In the genomic region with DNA sequence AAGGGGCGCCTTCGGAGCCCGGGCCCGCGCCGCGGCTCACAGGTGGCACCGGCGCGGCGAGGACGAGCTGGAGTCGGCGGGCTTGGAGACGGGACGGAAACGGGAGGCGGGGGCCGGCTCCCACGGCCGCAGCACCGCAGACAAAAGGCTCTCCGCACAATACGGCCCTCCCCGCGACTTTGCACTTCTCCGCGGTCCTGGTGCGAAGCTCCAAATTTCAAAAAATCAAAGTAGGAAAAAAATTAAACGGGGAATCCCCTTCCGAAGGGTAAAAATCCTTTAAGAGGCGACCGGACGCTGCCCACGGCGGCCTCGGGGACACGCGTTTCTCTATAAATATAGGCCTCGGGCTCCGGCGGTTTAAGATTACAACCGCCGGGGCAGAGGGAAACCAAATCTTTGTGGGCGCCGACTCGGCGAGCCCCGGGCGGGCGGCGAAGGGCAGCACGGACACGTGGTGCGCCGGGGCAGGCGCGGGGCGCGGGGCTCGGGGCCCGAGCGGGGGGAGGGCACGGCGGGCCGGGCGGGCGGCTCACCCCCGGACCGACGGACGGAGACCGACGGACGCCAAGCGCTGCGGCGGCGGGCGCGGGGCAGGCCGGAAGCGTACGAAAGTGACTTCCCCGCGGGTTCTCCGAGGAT, we compare ENCODE assay signal across 8 cellular contexts. TPM values are rescaled to one million over a fixed set of nuclear protein-coding genes. Genes with fewer than 3 reads are reported as not detected.
DNase-seq lines count a peak whose midpoint lies in the region; ATAC-seq, FAIRE-seq and TF ChIP-seq lines count a peak whose summit lies in the region.

No MANE protein-coding gene starts in this region.

- no peak for DNase-seq in A549 (ENCODE audit: low read depth in 1 of 2, low spot score in 1 of 2)
- no peak for DNase-seq in SK-N-MC (ENCODE audit: low read depth, low spot score)
- peak; percentile 32 for DNase-seq in MCF 10A (ENCODE audit: unreplicated experiment)
- DNase-seq in iris pigment epithelial cell (ENCODE audit: low read depth) = peak; percentile 24
- DNase-seq in stimulated activated CD4-positive, alpha-beta T cell treated with anti-CD3 and anti-CD28 coated beads, Interleukin-2, amount 100 ng/mL, for 24 hours = peak; percentile 35 to 37
- no peak for DNase-seq in GM19239 (ENCODE audit: insufficient read length, low spot score)

- TSS peak; percentile 71 for BruUV-seq in MCF 10A (replicated peaks; lab: Mats Ljungman, UMichigan)

- H3K27me3 Mint-ChIP-seq in MCF 10A (ENCODE audit: insufficient read depth, unreplicated experiment) = no peaks in the 10 kb centered on the region

- peak overlapping the region; percentile 89 for H3K4me3 ChIP-seq in A549
- peak overlapping the region; percentile 93 for H3K4me3 ChIP-seq in SK-N-MC

- WGBS in A549 (ENCODE audit: missing lambda C conversion rate) = 2% methylated on average over 37 of the region's 87 CpGs

- no peak for TF ChIP-seq CTCF in A549 (IDR thresholded peaks at IDR 0.05)
- no peak for TF ChIP-seq CTCF in MCF 10A (IDR thresholded peaks at IDR 0.05; ENCODE audit: unreplicated experiment)

- TF ChIP-seq EP300 in A549 (IDR thresholded peaks at IDR 0.05) = no peak

- peaks cover 57% of the 10 kb centered on the region for H3K36me3 Mint-ChIP-seq in MCF 10A (ENCODE audit: insufficient read depth, unreplicated experiment)

- FAIRE-seq in A549 (lab: Jason Lieb, UNC) (no peak), GM19239 (lab: Jason Lieb, UNC) (no peak)

- peak overlapping the region; percentile 88 for H3K27ac Mint-ChIP-seq in MCF 10A (ENCODE audit: low read depth, unreplicated experiment)

- ATAC-seq in A549 = peak; percentile 29 to 57; a peak in 4 of 6 replicates
- peak; percentile 45 for ATAC-seq in GM18867 (IDR thresholded peaks at IDR 0.05; ENCODE audit: unreplicated experiment)
- ATAC-seq in HG03097 (IDR thresholded peaks at IDR 0.05; ENCODE audit: low FRiP score, unreplicated experiment) = peak; percentile 38

- H3K9me3 ChIP-seq in A549 = no peaks in the 10 kb centered on the region
- H3K9me3 ChIP-seq in SK-N-MC (ENCODE audit: low read depth, low read length) = no peaks in the 10 kb centered on the region

- peaks cover 45% of the 10 kb centered on the region for H3K36me3 ChIP-seq in SK-N-MC (ENCODE audit: insufficient read depth, low read length)

- H3K4me2 ChIP-seq in A549 = peak overlapping the region; percentile 96

- peaks cover 16% of the 10 kb centered on the region for H3K4me1 Mint-ChIP-seq in MCF 10A (ENCODE audit: insufficient read depth, unreplicated experiment)

- TF ChIP-seq RAD21 in A549 (conservative IDR thresholded peaks at IDR 0.05 in 1 of 2, IDR thresholded peaks at IDR 0.05 in 1 of 2) = no peak

- H3K9me3 Mint-ChIP-seq in MCF 10A (ENCODE audit: unreplicated experiment) = no peaks in the 10 kb centered on the region

- CTCF ChIA-PET in A549 (lab: Yijun Ruan, JAX) = interaction anchor here (1.0 to 1.4 kb wide), 6 partner anchors 9 to 78 kb away, joined by 3 to 6 read pairs (median 4); no protein-coding TSS in a partner anchor
- CTCF ChIA-PET in MCF 10A (lab: Yijun Ruan, JAX) = interaction anchor here (0.6 to 1.3 kb wide), 4 partner anchors 46 to 473 kb away, joined by 3 to 4 read pairs (median 4); no protein-coding TSS in a partner anchor

- TF ChIP-seq POLR2A in A549 (IDR thresholded peaks at IDR 0.05; ENCODE audit: low read length) = no peak

- peak overlapping the region; percentile 88 for H3K4me3 Mint-ChIP-seq in MCF 10A (ENCODE audit: unreplicated experiment)

- peak overlapping the region; percentile 89 to 100 for H3K27ac ChIP-seq in A549
- H3K27ac ChIP-seq in SK-N-MC = peak overlapping the region; percentile 87

- POLR2A ChIA-PET in A549 (lab: Yijun Ruan, JAX) (interaction anchor here (0.6 to 1.7 kb wide), 5 partner anchors 13 to 184 kb away, joined by 3 to 9 read pairs (median 4); no protein-coding TSS in a partner anchor), MCF 10A (lab: Yijun Ruan, JAX) (interaction anchor here (0.6 to 4.8 kb wide), 11 partner anchors 8 to 655 kb away, joined by 3 to 36 read pairs (median 6); a partner anchor contains a TSS)

- intact Hi-C loops in MCF 10A (cut with micrococcal nuclease) = no loop called here

- H3K9ac ChIP-seq in SK-N-MC (ENCODE audit: insufficient read length) = peak overlapping the region; percentile 99

- peaks cover 23% of the 10 kb centered on the region; the same call in 2 of the 3 replicates for H3K4me1 ChIP-seq in A549

TF ChIP-seq in A549, 52 proteins besides CTCF, POLR2A, EP300 and RAD21:
- TF ChIP-seq ZC3H11A (IDR thresholded peaks at IDR 0.05) = no peak
- TF ChIP-seq NFE2L2 (conservative IDR thresholded peaks at IDR 0.05; ENCODE audit: low read length) = no peak
- no peak for TF ChIP-seq FOXS1 (CRISPR knock-in tag; IDR thresholded peaks at IDR 0.05)
- TF ChIP-seq HOXA7 (CRISPR knock-in tag; IDR thresholded peaks at IDR 0.05) = no peak
- no peak for TF ChIP-seq ZFP36 (IDR thresholded peaks at IDR 0.05; ENCODE audit: borderline replicate concordance, partially characterized antibody)
- TF ChIP-seq ZNF302 (CRISPR knock-in tag; IDR thresholded peaks at IDR 0.05) = no peak
- no peak for TF ChIP-seq ESRRA (IDR thresholded peaks at IDR 0.05; ENCODE audit: borderline replicate concordance, low read length)
- TF ChIP-seq HOXB5 (CRISPR knock-in tag; IDR thresholded peaks at IDR 0.05) = no peak
- no peak for TF ChIP-seq EHF (CRISPR knock-in tag; IDR thresholded peaks at IDR 0.05)
- TF ChIP-seq PHF8 (IDR thresholded peaks at IDR 0.05; ENCODE audit: borderline replicate concordance, low read depth) = no peak
- TF ChIP-seq RARB (CRISPR knock-in tag; IDR thresholded peaks at IDR 0.05) = no peak
- TF ChIP-seq SREBF2 (IDR thresholded peaks at IDR 0.05) = no peak
- TF ChIP-seq SMC3 (IDR thresholded peaks at IDR 0.05) = no peak
- no peak for TF ChIP-seq BHLHE40 (IDR thresholded peaks at IDR 0.05; ENCODE audit: low read depth, low read length)
- TF ChIP-seq, protein P1, sequence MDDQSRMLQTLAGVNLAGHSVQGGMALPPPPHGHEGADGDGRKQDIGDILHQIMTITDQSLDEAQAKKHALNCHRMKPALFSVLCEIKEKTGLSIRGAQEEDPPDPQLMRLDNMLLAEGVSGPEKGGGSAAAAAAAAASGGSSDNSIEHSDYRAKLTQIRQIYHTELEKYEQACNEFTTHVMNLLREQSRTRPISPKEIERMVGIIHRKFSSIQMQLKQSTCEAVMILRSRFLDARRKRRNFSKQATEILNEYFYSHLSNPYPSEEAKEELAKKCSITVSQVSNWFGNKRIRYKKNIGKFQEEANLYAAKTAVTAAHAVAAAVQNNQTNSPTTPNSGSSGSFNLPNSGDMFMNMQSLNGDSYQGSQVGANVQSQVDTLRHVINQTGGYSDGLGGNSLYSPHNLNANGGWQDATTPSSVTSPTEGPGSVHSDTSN (IDR thresholded peaks at IDR 0.05) = no peak

RNA-seq across cellular contexts. Expression of a gene that starts 0.5 kb away (rescaled TPM):
- polyA plus RNA-seq in A549 (2011; rRNA removed) (55.1 and 75.3 TPM in 2 replicates), A549 (2017; fragmentation: RNase III; extraction: RNeasy Plus Mini Kit Qiagen cat#74134 plus additional on column Dnase treatment) (131 to 138 TPM (median 131 TPM) in 3 replicates)
- polyA plus RNA-seq in A549 (2012; cell fraction: cytosol; rRNA removed) = 69.6 and 78.9 TPM in 2 replicates
- polyA plus RNA-seq in A549 (2012; cell fraction: nucleus; rRNA removed) = 217 and 220 TPM in 2 replicates
- 116 and 132 TPM in 2 replicates for polyA minus RNA-seq in A549 (2011; rRNA and poly(A)+ RNA removed)
- 268 and 275 TPM in 2 replicates for total RNA-seq in MCF 10A (2022)

Comparison
In these comparisons a context has a peak if more than half of its experiments do, and no peak if none do; other contexts are left out.
1. DNase-seq: peak in MCF 10A (single experiment), iris pigment epithelial cell (single experiment) and stimulated activated CD4-positive, alpha-beta T cell treated with anti-CD3 and anti-CD28 coated beads, Interleukin-2, amount 100 ng/mL, for 24 hours (2 of 2); none in A549 (0 of 2), SK-N-MC (single experiment) and GM19239 (single experiment).
2. Peak in every context shown above with its lines, with median percentiles within 50 percentile points of each other: ATAC-seq.